Comparison of ENCODE assay signal across 1 cellular context in genomic region chr2:218282173-218282991, GRCh38.
TF ChIP-seq lines count a peak whose summit lies in the region.

No MANE protein-coding gene starts in this region.

TF ChIP-seq in SK-N-SH treated with all-trans-retinoic acid at 6 μM for 48 hours, 23 proteins besides CTCF, POLR2A, EP300 and RAD21 (continued from another document):
- TF ChIP-seq CREB5 (CRISPR knock-in tag; IDR thresholded peaks at IDR 0.05; ENCODE audit: low read depth) (no peak), RARB (CRISPR knock-in tag; IDR thresholded peaks at IDR 0.05) (no peak)
